In genomic region chr5:138178516-138179276, GRCh38 we compare ENCODE assay signal across 8 cellular contexts.
DNase-seq lines count a peak whose midpoint lies in the region; ATAC-seq lines count a peak whose summit lies in the region.

TSS of gene BRD8 (minus strand) at chr5:138178630. CDS start at chr5:138178614, 16 bp downstream.
TSS of gene KIF20A (plus strand) at chr5:138179112. CDS start at chr5:138179681, 569 bp downstream.

- peak; percentile 84 for ATAC-seq in GM19043 (IDR thresholded peaks at IDR 0.05; ENCODE audit: low read depth, unreplicated experiment)
- peak; percentile 89 for ATAC-seq in HG03354 (IDR thresholded peaks at IDR 0.05; ENCODE audit: poor library complexity, severe bottlenecking, unreplicated experiment)

- peak; percentile 97 for DNase-seq in AML-193 (lab: John Stamatoyannopoulos, UW)
- DNase-seq in NCI-H446 (lab: John Stamatoyannopoulos, UW): peak; percentile 90 to 94
- peak; percentile 62 to 80 (median 78) for DNase-seq in activated CD4-positive, CD25-positive, alpha-beta regulatory T cell (lab: John Stamatoyannopoulos, UW)
- peak; percentile 62 to 96 for DNase-seq in cerebellar nuclear complex (lab: John Stamatoyannopoulos, UW)
- DNase-seq in islet precursor cell: peak; percentile 99
- peak; percentile 83 to 90 (median 87) for DNase-seq in stimulated activated CD4-positive, alpha-beta T cell treated with anti-CD3 and anti-CD28 coated beads, Interleukin-12 subunit alpha, Interleukin-12 subunit beta, amount 100 ng/mL, for 48 hours (ENCODE audit: low read depth in 2 of 3, low spot score in 1 of 3)

Comparison
In these comparisons a context has a peak if more than half of its experiments do, and no peak if none do; other contexts are left out.
1. Peak in every context shown above with its lines: DNase-seq and ATAC-seq.